ENCODE assay signal across 9 cellular contexts in genomic region chr10:96834121-96834520, GRCh38. TPM values are rescaled to one million over a fixed set of nuclear protein-coding genes. Genes with fewer than 3 reads are reported as not detected.
A peak's percentile ranks its signal among the peaks of the same experiment; 100 is the strongest.
DNase-seq lines count a peak whose midpoint lies in the region; ATAC-seq, FAIRE-seq and TF ChIP-seq lines count a peak whose summit lies in the region.
"Had no signal": no experiment of that assay in that cellular context is flagged by ENCODE, and none has a peak within 500 bp of the region (broad histone marks: within the 10 kb centered on the region; RNA-seq: fewer than 3 reads in every experiment).

No MANE protein-coding gene starts in this region.

- intact Hi-C loops in body of pancreas (cut with DNase I), result no loop called here

- DNase-seq in A549 (ENCODE audit: low read depth in 1 of 2, low spot score in 1 of 2) (no peak), HFF-Myc (ENCODE audit: extremely low read depth, low read depth) (no peak), body of pancreas (no peak), mesendoderm (no peak), NCI-H128 (lab: John Stamatoyannopoulos, UW; ENCODE audit: unreplicated experiment) (no peak), MV-4-11 (lab: John Stamatoyannopoulos, UW) (no peak), cerebellar cortex (ENCODE audit: low spot score) (no peak)
- DNase-seq: NK-92 treated with Interleukin-12 subunit alpha and Interleukin-12 subunit beta, amount 100 ng/mL, for 24 hours had no signal

- no peak for TF ChIP-seq EP300 in A549 (IDR thresholded peaks at IDR 0.05)

- H4K5ac ChIP-seq in mesendoderm (ENCODE audit: low read length), result no peak overlapping the region

- H3K4me3 ChIP-seq in A549 (peak overlapping the region; percentile 93), HFF-Myc (replicated peaks; ENCODE audit: low read depth, low read length) (peak overlapping the region; percentile 76), body of pancreas (peak overlapping the region in 1 of 2 donors; percentile 67), mesendoderm (ENCODE audit: low read length) (no peak overlapping the region)

- no peak overlapping the region for H2AK5ac ChIP-seq in mesendoderm (ENCODE audit: low read length)

- peak overlapping the region; percentile 56 for H4K8ac ChIP-seq in mesendoderm (ENCODE audit: low read depth, low read length)

- H3K9me3 ChIP-seq in A549 (no peaks in the 10 kb centered on the region), body of pancreas (no peaks in the 10 kb centered on the region)

- 60% methylated on average over 8 of the region's 8 CpGs for WGBS in A549 (ENCODE audit: missing lambda C conversion rate)
- WGBS in body of pancreas, 2 donors, result 21 to 23% methylated on average over 8 of the region's 8 CpGs
- no CpG with 5 or more reads among the region's 8 CpGs for WGBS in mesendoderm (ENCODE audit: extremely low coverage, insufficient coverage, low lambda C conversion rate)

- no peak overlapping the region for H3K56ac ChIP-seq in mesendoderm (ENCODE audit: low read length)

- no peak for TF ChIP-seq POLR2A in A549 (IDR thresholded peaks at IDR 0.05; ENCODE audit: low read length)
- no peak for TF ChIP-seq POLR2A in body of pancreas (IDR thresholded peaks at IDR 0.05)

- no peak overlapping the region for H2BK5ac ChIP-seq in mesendoderm (ENCODE audit: low read length)

- H3K9ac ChIP-seq in mesendoderm (ENCODE audit: low read length), result no peak overlapping the region

- peaks cover 38% of the 10 kb centered on the region for H3K79me2 ChIP-seq in mesendoderm (ENCODE audit: control insufficient read depth, insufficient read depth, low read length)

- peak overlapping the region; percentile 79 for H3K4me2 ChIP-seq in A549
- no peak overlapping the region for H3K4me2 ChIP-seq in mesendoderm (ENCODE audit: low read length)

- peaks cover 1% of the 10 kb centered on the region for H3K79me1 ChIP-seq in mesendoderm (ENCODE audit: low read length)

- TF ChIP-seq RAD21 in A549 (conservative IDR thresholded peaks at IDR 0.05 in 1 of 2, IDR thresholded peaks at IDR 0.05 in 1 of 2), result no peak

- ATAC-seq in A549 (no peak), body of pancreas (no peak), GM21529 (IDR thresholded peaks at IDR 0.05; ENCODE audit: unreplicated experiment) (no peak)

- H3K36me3 ChIP-seq in body of pancreas (replicated peaks in 1 of 2; ENCODE audit: insufficient read depth in 1 of 2, low read depth in 2 of 2) (no peaks in the 10 kb centered on the region), mesendoderm (ENCODE audit: control insufficient read depth, insufficient read depth, low read length) (no peaks in the 10 kb centered on the region)

- no peak overlapping the region for H2BK15ac ChIP-seq in mesendoderm (replicated peaks; ENCODE audit: low read depth)

- TF ChIP-seq CTCF in A549 (IDR thresholded peaks at IDR 0.05) (no peak), HFF-Myc (IDR thresholded peaks at IDR 0.05; ENCODE audit: low read depth, low read length, missing control alignments) (no peak), body of pancreas (IDR thresholded peaks at IDR 0.05) (no peak)

- POLR2A ChIA-PET in A549 (lab: Yijun Ruan, JAX), result no interaction called here

- peak overlapping the region; percentile 99 to 100 for H3K27ac ChIP-seq in A549
- peak overlapping the region; percentile 92 to 97 (median 96) for H3K27ac ChIP-seq in body of pancreas
- no peak overlapping the region for H3K27ac ChIP-seq in mesendoderm (ENCODE audit: low read depth, low read length)

- CTCF ChIA-PET in A549 (lab: Yijun Ruan, JAX), result interaction anchor here (1.2 kb wide), 1 partner anchor 76 kb away, joined by 3 read pairs; no protein-coding TSS in a partner anchor

- peak; percentile 36 for FAIRE-seq in A549 (lab: Jason Lieb, UNC)

- H3K4me1 ChIP-seq in A549 (peaks cover 37% of the 10 kb centered on the region), body of pancreas (peaks cover 40% of the 10 kb centered on the region), mesendoderm (ENCODE audit: control insufficient read depth, low read depth, low read length) (no peaks in the 10 kb centered on the region)

- no peak overlapping the region for H3K4ac ChIP-seq in mesendoderm (ENCODE audit: low read depth, low read length)

- H3K18ac ChIP-seq in mesendoderm (ENCODE audit: low read length), result no peak overlapping the region

- H2BK120ac ChIP-seq in mesendoderm (ENCODE audit: low read depth, low read length), result no peak overlapping the region

- H3K23ac ChIP-seq in mesendoderm (ENCODE audit: low read length), result no peak overlapping the region

- H3K27me3 ChIP-seq in body of pancreas, result no peaks in the 10 kb centered on the region
- H3K27me3 ChIP-seq in mesendoderm (ENCODE audit: insufficient read depth, low read length, poor library complexity), result no peaks in the 10 kb centered on the region

TF ChIP-seq in A549, 52 proteins besides CTCF, POLR2A, EP300 and RAD21:
- TF ChIP-seq FOSL2 (IDR thresholded peaks at IDR 0.05) (no peak), FOSL2 (CRISPR knock-in tag; IDR thresholded peaks at IDR 0.05) (peak; percentile 7; the same call in 1 of the 2 replicates), HOXB5 (CRISPR knock-in tag; IDR thresholded peaks at IDR 0.05) (no peak), NFE2L2 (conservative IDR thresholded peaks at IDR 0.05; ENCODE audit: low read length) (no peak), TFCP2L1 (CRISPR knock-in tag; IDR thresholded peaks at IDR 0.05) (no peak), KDM5A (IDR thresholded peaks at IDR 0.05) (no peak)

RNA-seq across cellular contexts. Expression of gene LCOR, which starts 2.0 kb away (rescaled TPM):
- polyA plus RNA-seq in A549 (2011; rRNA removed), result 17.6 TPM in 2 replicates
- polyA plus RNA-seq in A549 (2012; cell fraction: cytosol; rRNA removed), result 2.2 and 6.9 TPM in 2 replicates
- polyA plus RNA-seq in A549 (2012; cell fraction: nucleus; rRNA removed), result 1.3 and 2.9 TPM in 2 replicates
- polyA plus RNA-seq in A549 (2017; fragmentation: RNase III; extraction: RNeasy Plus Mini Kit Qiagen cat#74134 plus additional on column Dnase treatment), result 4.8 to 6.9 TPM (median 6.4 TPM) in 3 replicates
- 35.5 and 41.7 TPM in 2 replicates for polyA minus RNA-seq in A549 (2011; rRNA and poly(A)+ RNA removed)
- 10 to 100 TPM; 34.5 to 35.3 TPM for total RNA-seq in body of pancreas
- polyA plus RNA-seq in mesendoderm (2013, experiment 1 of 2), result 8.5 TPM
- polyA plus RNA-seq in mesendoderm (2013, experiment 2 of 2), result 8.0 TPM
